In genomic region chr1:240169188-240169587, GRCh38 we compare ENCODE assay signal across 13 cellular contexts.
A peak's percentile ranks its signal among the peaks of the same experiment; 100 is the strongest.
DNase-seq lines count a peak whose midpoint lies in the region; ATAC-seq and TF ChIP-seq lines count a peak whose summit lies in the region.
"Had no signal": no experiment of that assay in that cellular context is flagged by ENCODE, and none has a peak within 500 bp of the region (broad histone marks: within the 10 kb centered on the region; RNA-seq: fewer than 3 reads in every experiment).

No MANE protein-coding gene starts in this region.

- H3K36me3 Mint-ChIP-seq in CD4-positive, alpha-beta memory T cell: no peaks in the 10 kb centered on the region
- H3K36me3 Mint-ChIP-seq: activated naive CD8-positive, alpha-beta T cell treated with anti-CD3 and anti-CD28 coated beads, Interleukin-2, amount 10 ng/mL, durations not matched to agents 7 days and 5 days; IgD-negative memory B cell had no signal

- no peaks in the 10 kb centered on the region for H3K27me3 ChIP-seq in CD4-positive, alpha-beta memory T cell (ENCODE audit: insufficient read depth, low read length)

- H3K4me1 ChIP-seq in CD4-positive, alpha-beta memory T cell (ENCODE audit: insufficient read depth, low read length): no peaks in the 10 kb centered on the region

- H3K9me3 Mint-ChIP-seq in CD4-positive, alpha-beta memory T cell: peaks cover 0 to 14% (median 7%) of the 10 kb centered on the region in 8 donors
- H3K9me3 Mint-ChIP-seq: activated naive CD8-positive, alpha-beta T cell treated with anti-CD3 and anti-CD28 coated beads, Interleukin-2, amount 10 ng/mL, durations not matched to agents 7 days and 5 days had no signal

- H3K36me3 ChIP-seq in CD4-positive, alpha-beta memory T cell (ENCODE audit: insufficient read depth, low read length): no peaks in the 10 kb centered on the region

- peak; percentile 32 for DNase-seq in AG08395 (ENCODE audit: low spot score)
- DNase-seq in HCEC 1CT: peak; percentile 54
- DNase-seq in RPMI8226: peak; percentile 13
- DNase-seq in fibroblast of villous mesenchyme (ENCODE audit: low read depth): no peak
- DNase-seq in stimulated activated CD4-positive, alpha-beta T cell treated with anti-CD3 and anti-CD28 coated beads, Interleukin-4, amount 100 ng/mL, for 4 hours: no peak
- no peak for DNase-seq in CD4-positive, alpha-beta memory T cell
- no peak for DNase-seq in RKO (ENCODE audit: low spot score)
- DNase-seq: activated CD4-positive, alpha-beta T cell treated with anti-CD3 and anti-CD28 coated beads for 36 hours; activated naive CD8-positive, alpha-beta T cell treated with anti-CD3 and anti-CD28 coated beads, Interleukin-2, amount 10 ng/mL, durations not matched to agents 7 days and 5 days; DND-41 had no signal

- CTCF ChIA-PET in CD4-positive, alpha-beta memory T cell (lab: Charles Lee; ENCODE audit: partially characterized antibody): no interaction called here

- H3K27ac ChIP-seq in CD4-positive, alpha-beta memory T cell (ENCODE audit: low read depth, low read length): no peak overlapping the region
- H3K27ac ChIP-seq: epithelial cell of prostate had no signal

- H3K27me3 Mint-ChIP-seq in CD4-positive, alpha-beta memory T cell: peaks cover 0 to 3% of the 10 kb centered on the region in 2 donors
- H3K27me3 Mint-ChIP-seq: IgD-negative memory B cell had no signal

- TF ChIP-seq CTCF in fibroblast of villous mesenchyme (IDR thresholded peaks at IDR 0.05; ENCODE audit: insufficient read depth, low read depth, low read length): peak; percentile 11

- H3K9me3 ChIP-seq in CD4-positive, alpha-beta memory T cell (ENCODE audit: control insufficient read depth in 1 of 2, low read length in 2 of 2): no peaks in the 10 kb centered on the region

- H3K4me3 Mint-ChIP-seq in CD4-positive, alpha-beta memory T cell: no peak overlapping the region
- H3K4me3 Mint-ChIP-seq: activated CD4-positive, alpha-beta T cell treated with anti-CD3 and anti-CD28 coated beads for 36 hours; activated naive CD8-positive, alpha-beta T cell treated with anti-CD3 and anti-CD28 coated beads, Interleukin-2, amount 10 ng/mL, durations not matched to agents 7 days and 5 days; IgD-negative memory B cell had no signal

- intact Hi-C loops in CD4-positive, alpha-beta memory T cell (cut with micrococcal nuclease): no loop called here

- no peak overlapping the region for H3K27ac Mint-ChIP-seq in CD4-positive, alpha-beta memory T cell
- H3K27ac Mint-ChIP-seq: activated CD4-positive, alpha-beta T cell treated with anti-CD3 and anti-CD28 coated beads for 36 hours; activated naive CD8-positive, alpha-beta T cell treated with anti-CD3 and anti-CD28 coated beads, Interleukin-2, amount 10 ng/mL, durations not matched to agents 7 days and 5 days; IgD-negative memory B cell had no signal

- POLR2A ChIA-PET in CD4-positive, alpha-beta memory T cell (lab: Charles Lee; ENCODE audit: partially characterized antibody): no interaction called here

- H3K4me3 ChIP-seq in fibroblast of villous mesenchyme (ENCODE audit: low read depth, low read length): no peak overlapping the region
- H3K4me3 ChIP-seq in CD4-positive, alpha-beta memory T cell (ENCODE audit: low read length in 2 of 2): no peak overlapping the region

- no peak for ATAC-seq in GM21737 (IDR thresholded peaks at IDR 0.05; ENCODE audit: unreplicated experiment)
- ATAC-seq: activated CD4-positive, alpha-beta T cell treated with anti-CD3 and anti-CD28 coated beads for 36 hours had no signal

- no peaks in the 10 kb centered on the region for H3K4me1 Mint-ChIP-seq in CD4-positive, alpha-beta memory T cell
- H3K4me1 Mint-ChIP-seq: activated CD4-positive, alpha-beta T cell treated with anti-CD3 and anti-CD28 coated beads for 36 hours; activated naive CD8-positive, alpha-beta T cell treated with anti-CD3 and anti-CD28 coated beads, Interleukin-2, amount 10 ng/mL, durations not matched to agents 7 days and 5 days; IgD-negative memory B cell had no signal

Comparison
In these comparisons a context has a peak if more than half of its experiments do, and no peak if none do; other contexts are left out.
1. DNase-seq: peak in AG08395 (single experiment), HCEC 1CT (single experiment) and RPMI8226 (single experiment); none in fibroblast of villous mesenchyme (single experiment), stimulated activated CD4-positive, alpha-beta T cell treated with anti-CD3 and anti-CD28 coated beads, Interleukin-4, amount 100 ng/mL, for 4 hours (0 of 2), CD4-positive, alpha-beta memory T cell (0 of 5) and RKO (single experiment).